In the genomic region with DNA sequence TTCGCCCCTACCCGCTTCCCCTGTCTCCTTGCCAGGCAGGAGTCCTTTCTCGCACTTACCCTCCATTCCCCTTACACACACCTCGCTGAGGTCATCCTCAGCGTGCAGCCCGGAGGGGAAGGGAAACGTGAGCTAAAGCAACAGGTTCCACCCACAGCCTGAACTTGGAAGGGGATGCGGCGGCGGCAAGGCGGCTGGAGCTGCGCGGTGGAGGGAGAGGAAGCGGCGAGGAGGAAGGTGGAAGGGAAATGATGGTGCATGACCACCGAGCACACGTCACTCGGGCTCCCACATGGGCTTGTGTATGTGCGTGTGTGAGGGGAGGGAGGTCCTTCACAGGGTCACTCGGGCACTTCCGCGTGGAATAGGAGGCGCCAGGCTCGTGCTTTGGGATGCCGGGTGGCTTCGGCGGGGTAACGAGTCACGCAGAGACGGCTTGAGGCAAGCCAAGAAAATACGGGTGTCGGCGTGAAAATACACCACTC, we compare ENCODE assay signal across 8 cellular contexts.
DNase-seq lines count a peak whose midpoint lies in the region; ATAC-seq and TF ChIP-seq lines count a peak whose summit lies in the region.

No MANE protein-coding gene starts in this region.

- H2AK5ac ChIP-seq in trophoblast cell (ENCODE audit: low read length) = no peak overlapping the region

- H3K14ac ChIP-seq in trophoblast cell (ENCODE audit: low read length) = peak overlapping the region; percentile 12

- ATAC-seq in HG02852 (IDR thresholded peaks at IDR 0.05; ENCODE audit: unreplicated experiment) (peak; percentile 41), heart right ventricle (peak; percentile 52 to 79 (median 63))

- peak overlapping the region; percentile 0 for H3K4ac ChIP-seq in trophoblast cell (ENCODE audit: low read depth, low read length)

- intact Hi-C loops in heart right ventricle (cut with DNase I) = loop anchor here in 8 of 10 donors (1.0 to 10.0 kb wide), 8 partner anchors 34 to 146 kb away; no protein-coding TSS in a partner anchor

- peak overlapping the region; percentile 22 for H4K8ac ChIP-seq in trophoblast cell (ENCODE audit: low read depth, low read length)

- H3K9me3 ChIP-seq in heart right ventricle = no peaks in the 10 kb centered on the region
- H3K9me3 ChIP-seq in trophoblast cell (ENCODE audit: insufficient read depth, low read depth, low read length) = no peaks in the 10 kb centered on the region

- TF ChIP-seq CTCF in GM12865 (IDR thresholded peaks at IDR 0.05; ENCODE audit: insufficient read depth, low read depth, low read length, missing control alignments) (no peak), heart right ventricle (IDR thresholded peaks at IDR 0.05) (no peak)

- H2AFZ ChIP-seq in trophoblast cell (ENCODE audit: insufficient read depth, low read length, poor library complexity) = peak overlapping the region; percentile 8

- peak overlapping the region; percentile 64 for H3K4me2 ChIP-seq in trophoblast cell (ENCODE audit: low read length)

- DNase-seq in AG08395 (ENCODE audit: low spot score) (peak; percentile 76), GM12865 (ENCODE audit: low read depth) (peak; percentile 54), NCI-H510A treated with DMSO at 0.1 percent for 48 hours (lab: John Stamatoyannopoulos, UW) (peak; percentile 43), amniotic epithelial cell (ENCODE audit: low read depth) (peak; percentile 77), heart right ventricle (peak; percentile 67 to 89), trophoblast cell (peak; percentile 87 to 91)
- DNase-seq in stimulated activated CD4-positive, alpha-beta T cell treated with anti-CD3 and anti-CD28 coated beads, Interleukin-12 subunit alpha, Interleukin-12 subunit beta, amount 100 ng/mL, for 4 hours = no peak

- H3K18ac ChIP-seq in trophoblast cell (ENCODE audit: low read length) = peak overlapping the region; percentile 27

- H3K4me1 ChIP-seq in heart right ventricle (peaks cover 7 to 60% (median 44%) of the 10 kb centered on the region in 9 donors), trophoblast cell (ENCODE audit: control insufficient read depth in 1 of 2, insufficient read depth in 2 of 2, low read length in 2 of 2) (peaks cover 6 to 13% of the 10 kb centered on the region in 2 experiments)

- WGBS in heart right ventricle, 2 donors = 1 to 3% methylated on average over 33 of the region's 33 CpGs
- no CpG with 5 or more reads among the region's 33 CpGs for WGBS in trophoblast cell (ENCODE audit: extremely low coverage, insufficient coverage, insufficient read length)

- H4K12ac ChIP-seq in trophoblast cell (ENCODE audit: low read depth, low read length) = no peak overlapping the region

- peaks cover 0 to 7% (median 0%) of the 10 kb centered on the region in 9 donors for H3K36me3 ChIP-seq in heart right ventricle
- no peaks in the 10 kb centered on the region for H3K36me3 ChIP-seq in trophoblast cell (ENCODE audit: control insufficient read depth in 1 of 2, insufficient read depth in 2 of 2, low read length in 2 of 2)

- H4K91ac ChIP-seq in trophoblast cell (ENCODE audit: low read depth, low read length) = peak overlapping the region; percentile 53

- peaks cover 16% of the 10 kb centered on the region for H3K79me2 ChIP-seq in trophoblast cell (ENCODE audit: control insufficient read depth, insufficient read depth, low read length, poor library complexity)

- peak overlapping the region; percentile 54 for H3K4me3 ChIP-seq in GM12865 (ENCODE audit: low read depth, low read length)
- peak overlapping the region; percentile 67 to 93 (median 84) for H3K4me3 ChIP-seq in heart right ventricle
- peak overlapping the region; percentile 72 for H3K4me3 ChIP-seq in trophoblast cell (ENCODE audit: low read depth, low read length)

- H3K79me1 ChIP-seq in trophoblast cell (ENCODE audit: low read length) = peaks cover 24% of the 10 kb centered on the region

- H2BK120ac ChIP-seq in trophoblast cell (ENCODE audit: insufficient read depth, low read length, poor library complexity) = peak overlapping the region; percentile 7

- peak overlapping the region; percentile 73 for H3K9ac ChIP-seq in trophoblast cell (ENCODE audit: low read length)

- H3K23ac ChIP-seq in trophoblast cell (ENCODE audit: low read length) = no peak overlapping the region

- peak overlapping the region; percentile 13 for H2BK12ac ChIP-seq in trophoblast cell (ENCODE audit: low read length)

- H3K27me3 ChIP-seq in heart right ventricle (peaks cover 0 to 42% (median 0%) of the 10 kb centered on the region in 7 donors), trophoblast cell (ENCODE audit: insufficient read depth, low read length) (no peaks in the 10 kb centered on the region)

- H3K27ac ChIP-seq in heart right ventricle (peak overlapping the region; percentile 91 to 99 (median 98)), trophoblast cell (ENCODE audit: low read depth, low read length) (peak overlapping the region; percentile 85)

- peak overlapping the region; percentile 19 for H2BK5ac ChIP-seq in trophoblast cell (ENCODE audit: low read depth, low read length, poor library complexity)
